10 cellular contexts compared by ENCODE assay signal in genomic region chr16:84753412-84754325, GRCh38. TPM values are rescaled to one million over a fixed set of nuclear protein-coding genes. Genes with fewer than 3 reads are reported as not detected.
DNase-seq lines count a peak whose midpoint lies in the region; ATAC-seq and TF ChIP-seq lines count a peak whose summit lies in the region.
"Had no signal": no experiment of that assay in that cellular context is flagged by ENCODE, and none has a peak within 500 bp of the region (broad histone marks: within the 10 kb centered on the region; RNA-seq: fewer than 3 reads in every experiment).

No MANE protein-coding gene starts in this region.

- H3K27me3 ChIP-seq in Panc1 (ENCODE audit: control insufficient read depth, insufficient read depth, low read length) (no peaks in the 10 kb centered on the region), hepatocyte (no peaks in the 10 kb centered on the region), vagina (no peaks in the 10 kb centered on the region)

- H3K27ac Mint-ChIP-seq in activated naive CD4-positive, alpha-beta T cell treated with anti-CD3 and anti-CD28 coated beads, Interleukin-2, amount 50 U/mL, for 72 hours, result no peak overlapping the region

- intact Hi-C loops in Panc1 (cut with micrococcal nuclease; ENCODE audit: unreplicated experiment), result loop anchor here (5.0 kb wide), 2 partner anchors 199 to 219 kb away; no protein-coding TSS in a partner anchor
- intact Hi-C loops in vagina (cut with DNase I), result loop anchor here (5.0 kb wide), 1 partner anchor 214 kb away; no protein-coding TSS in a partner anchor

- BruUV-seq in Panc1 (replicated peaks; lab: Mats Ljungman, UMichigan), result no TSS peak

- H3K36me3 Mint-ChIP-seq in activated naive CD4-positive, alpha-beta T cell treated with anti-CD3 and anti-CD28 coated beads, Interleukin-2, amount 50 U/mL, for 72 hours, result no peaks in the 10 kb centered on the region

- peaks cover 11% of the 10 kb centered on the region for H4K20me1 ChIP-seq in hepatocyte (ENCODE audit: insufficient read depth, poor library complexity, severe bottlenecking)

- H3K9me3 ChIP-seq in Panc1 (ENCODE audit: control insufficient read depth, insufficient read depth, low read depth, low read length) (no peaks in the 10 kb centered on the region), hepatocyte (ENCODE audit: low read depth) (no peaks in the 10 kb centered on the region), vagina (no peaks in the 10 kb centered on the region)

- in situ Hi-C loops in Panc1 (cut with HindIII; ENCODE audit: low pct_unique_long_range_greater_than_20kb, low sequenced_read_pairs), result no loop called here

- POLR2A ChIA-PET in Panc1 (lab: Charles Lee), result no interaction called here

- no peak for DNase-seq in activated naive CD4-positive, alpha-beta T cell treated with anti-CD3 and anti-CD28 coated beads, Interleukin-2, amount 50 U/mL, for 72 hours (ENCODE audit: low spot score in 2 of 2)
- DNase-seq in activated naive CD4-positive, alpha-beta T cell treated with Interleukin-2 at 50 U/mL for 16 hours, result no peak
- DNase-seq in Panc1 (ENCODE audit: low read depth, low spot score) (no peak), hepatocyte (ENCODE audit: low spot score) (no peak), vagina (ENCODE audit: extremely low spot score in 2 of 2) (no peak), NCI-H1930 (lab: John Stamatoyannopoulos, UW) (no peak), NCI-H1694 treated with DMSO at 0.1 percent for 48 hours (lab: John Stamatoyannopoulos, UW) (no peak)
- DNase-seq: activated naive CD8-positive, alpha-beta T cell treated with anti-CD3 and anti-CD28 coated beads, Interleukin-2, amount 10 ng/mL, durations not matched to agents 7 days and 5 days; NCI-H2081 treated with DMSO at 0.1 percent for 48 hours had no signal

- H3K9me2 ChIP-seq in hepatocyte (replicated peaks; ENCODE audit: insufficient read depth), result no peaks in the 10 kb centered on the region

- no peak overlapping the region for H3K4me2 ChIP-seq in hepatocyte

- H3K4me1 ChIP-seq in Panc1 (ENCODE audit: control insufficient read depth, insufficient read depth, low read length) (peaks cover 15% of the 10 kb centered on the region), hepatocyte (ENCODE audit: insufficient read depth) (peaks cover 15% of the 10 kb centered on the region), vagina (peaks cover 35% of the 10 kb centered on the region)

- H3K27ac ChIP-seq in Panc1 (ENCODE audit: low read length) (peak overlapping the region; percentile 29; the same call in 1 of the 2 replicates), hepatocyte (peak overlapping the region; percentile 1), vagina (peak overlapping the region; percentile 40)

- no peak for TF ChIP-seq CTCF in Panc1 (IDR thresholded peaks at IDR 0.05)
- no peak for TF ChIP-seq CTCF in hepatocyte (IDR thresholded peaks at IDR 0.05; ENCODE audit: poor library complexity)
- no peak for TF ChIP-seq CTCF in vagina (IDR thresholded peaks at IDR 0.05)

- no peak for TF ChIP-seq POLR2A in vagina (IDR thresholded peaks at IDR 0.05)

- H3K9me3 Mint-ChIP-seq in activated naive CD4-positive, alpha-beta T cell treated with anti-CD3 and anti-CD28 coated beads, Interleukin-2, amount 50 U/mL, for 72 hours, result no peaks in the 10 kb centered on the region
- H3K9me3 Mint-ChIP-seq: activated naive CD8-positive, alpha-beta T cell treated with anti-CD3 and anti-CD28 coated beads, Interleukin-2, amount 10 ng/mL, durations not matched to agents 7 days and 5 days had no signal

- CTCF ChIA-PET in Panc1 (lab: Charles Lee), result interaction anchor here (0.6 to 3.1 kb wide), 8 partner anchors 42 to 218 kb away, joined by 3 to 12 read pairs (median 4); no protein-coding TSS in a partner anchor

- H3K4me3 ChIP-seq in Panc1 (ENCODE audit: low read depth in 2 of 2, low read length in 2 of 2) (no peak overlapping the region), hepatocyte (no peak overlapping the region), vagina (no peak overlapping the region)

- no peak overlapping the region for H2AFZ ChIP-seq in hepatocyte

- ATAC-seq in activated naive CD4-positive, alpha-beta T cell treated with anti-CD3 and anti-CD28 coated beads, Interleukin-2, amount 50 U/mL, for 72 hours, result peak; percentile 26 to 50
- ATAC-seq in Panc1 (peak; percentile 69), HG03469 (IDR thresholded peaks at IDR 0.05; ENCODE audit: unreplicated experiment) (no peak)

- H3K79me2 ChIP-seq in hepatocyte, result peaks cover 94% of the 10 kb centered on the region

- H3K36me3 ChIP-seq in Panc1 (ENCODE audit: control insufficient read depth, insufficient read depth, low read length) (no peaks in the 10 kb centered on the region; the same call in 1 of the 2 replicates), hepatocyte (replicated peaks; ENCODE audit: insufficient read depth, low read depth) (no peaks in the 10 kb centered on the region), vagina (no peaks in the 10 kb centered on the region)

- 94% methylated on average over 14 of the region's 14 CpGs for WGBS in hepatocyte (ENCODE audit: low lambda C conversion rate, missing lambda C conversion rate)

RNA-seq across cellular contexts. Expression of gene USP10, which starts 53.9 kb away (rescaled TPM):
- total RNA-seq in activated naive CD4-positive, alpha-beta T cell treated with anti-CD3 and anti-CD28 coated beads, Interleukin-2, amount 50 U/mL, for 72 hours, result 100 to 1,000 TPM in 1 of 2 donors, 10 to 100 TPM in 1; 82.7 to 129 TPM
- total RNA-seq in Panc1 (2021; ENCODE audit: unreplicated experiment), result 77.4 TPM
- 61.8 TPM for polyA plus RNA-seq in Panc1 (2012; ENCODE audit: insufficient read length)
- total RNA-seq in hepatocyte, result 50.3 and 53.1 TPM in 2 replicates
- 54.8 and 62.4 TPM in 2 replicates for polyA plus RNA-seq in hepatocyte
- 42.5 TPM for total RNA-seq in vagina
